Comparison of ENCODE assay signal across 9 cellular contexts in the genomic region with DNA sequence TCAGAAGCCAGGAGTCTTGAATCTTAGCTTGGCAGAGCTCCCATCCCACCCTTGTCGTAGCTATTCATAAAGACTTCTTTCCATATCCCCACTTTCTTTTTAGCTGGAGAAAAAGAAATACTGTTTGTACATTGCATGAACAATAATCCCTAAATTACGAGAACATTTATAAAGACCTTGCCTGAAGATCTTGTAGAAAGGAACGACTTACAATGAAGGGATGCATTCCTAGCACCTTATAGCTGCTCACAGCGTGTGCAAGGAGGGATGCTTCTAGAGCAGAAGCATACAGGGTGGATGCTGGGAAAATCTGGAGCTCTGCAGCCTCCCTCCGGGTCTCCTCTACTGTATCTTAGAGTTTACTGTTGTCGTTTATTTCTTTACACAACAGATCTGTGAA.
"Had no signal": no experiment of that assay in that cellular context is flagged by ENCODE, and none has a peak within 500 bp of the region (broad histone marks: within the 10 kb centered on the region; RNA-seq: fewer than 3 reads in every experiment).

No MANE protein-coding gene starts in this region.

- DNase-seq: GM23248, H9, HFFc6, KBM-7 had no signal

- H3K9me3 Mint-ChIP-seq: H9, HFFc6, IgD-negative memory B cell had no signal

- H3K36me3 Mint-ChIP-seq: IgD-negative memory B cell had no signal

- H3K4me3 ChIP-seq: GM23248 had no signal

- ATAC-seq: HCT116, HepG2 had no signal

- H3K27ac ChIP-seq: GM23248, HL-60, KMS-11 had no signal

- H3K27ac Mint-ChIP-seq: H9, HFFc6 had no signal

- H3K4me3 Mint-ChIP-seq: H9, HFFc6, IgD-negative memory B cell had no signal

- H3K9ac ChIP-seq: GM23248, KMS-11 had no signal

- H3K27me3 Mint-ChIP-seq: IgD-negative memory B cell had no signal
